Comparison of ENCODE assay signal across 9 cellular contexts in genomic region chr12:122730215-122731014, GRCh38. TPM values are rescaled to one million over a fixed set of nuclear protein-coding genes. Genes with fewer than 3 reads are reported as not detected.
DNase-seq lines count a peak whose midpoint lies in the region; ATAC-seq and TF ChIP-seq lines count a peak whose summit lies in the region.
"Had no signal": no experiment of that assay in that cellular context is flagged by ENCODE, and none has a peak within 500 bp of the region (broad histone marks: within the 10 kb centered on the region; RNA-seq: fewer than 3 reads in every experiment).

A gene with protein sequence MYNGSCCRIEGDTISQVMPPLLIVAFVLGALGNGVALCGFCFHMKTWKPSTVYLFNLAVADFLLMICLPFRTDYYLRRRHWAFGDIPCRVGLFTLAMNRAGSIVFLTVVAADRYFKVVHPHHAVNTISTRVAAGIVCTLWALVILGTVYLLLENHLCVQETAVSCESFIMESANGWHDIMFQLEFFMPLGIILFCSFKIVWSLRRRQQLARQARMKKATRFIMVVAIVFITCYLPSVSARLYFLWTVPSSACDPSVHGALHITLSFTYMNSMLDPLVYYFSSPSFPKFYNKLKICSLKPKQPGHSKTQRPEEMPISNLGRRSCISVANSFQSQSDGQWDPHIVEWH (minus strand): TSS chr12:122730844. CDS start chr12:122730339, 505 bp downstream.

- TF ChIP-seq CTCF in VCaP (conservative IDR thresholded peaks at IDR 0.05): no peak
- no peak for TF ChIP-seq CTCF in fibroblast of mammary gland (conservative IDR thresholded peaks at IDR 0.05; ENCODE audit: control insufficient read depth, insufficient read depth, low read depth, low read length)

- ATAC-seq in HG03378 (IDR thresholded peaks at IDR 0.05; ENCODE audit: unreplicated experiment) (no peak), GM18868 (IDR thresholded peaks at IDR 0.05; ENCODE audit: unreplicated experiment) (no peak)

- DNase-seq in H7 (peak; percentile 61), fibroblast of mammary gland (ENCODE audit: low read depth) (peak; percentile 40), mucosa of gallbladder (ENCODE audit: low spot score) (no peak), activated gamma-delta T cell treated with Interleukin-2 at 50 U/mL for 16 hours (no peak)
- DNase-seq in stimulated activated CD4-positive, alpha-beta T cell treated with anti-CD3 and anti-CD28 coated beads, Interleukin-4, amount 100 ng/mL, for 24 hours: peak; percentile 50
- DNase-seq: right lobe of liver had no signal

- H3K4me3 ChIP-seq in H7 (ENCODE audit: insufficient read depth, low read depth, low read length) (no peak within 1 kb of the TSS), fibroblast of mammary gland (ENCODE audit: control insufficient read depth, low read depth, low read length) (peak within 1 kb of the TSS; percentile 28)

- H3K36me3 ChIP-seq in H7 (replicated peaks; ENCODE audit: control insufficient read depth, insufficient read depth, low read length): no peaks in the 10 kb centered on the region
- H3K36me3 ChIP-seq: right lobe of liver had no signal

- H3K27me3 ChIP-seq in H7 (ENCODE audit: control insufficient read depth, insufficient read depth, low read length): no peaks in the 10 kb centered on the region
- H3K27me3 ChIP-seq: right lobe of liver had no signal

- H3K27ac ChIP-seq in VCaP: peak within 1 kb of the TSS; percentile 58
- H3K27ac ChIP-seq: right lobe of liver had no signal

RNA-seq across cellular contexts. Expression of the gene that starts here (rescaled TPM):
- total RNA-seq in H7 (2014; rRNA removed; shearing (Covaris generic)): 0.04 TPM in 1 of 2 replicates, not detected in the other
- 0.20 TPM for total RNA-seq in mucosa of gallbladder
- total RNA-seq: right lobe of liver had no signal

Comparison
In these comparisons a context has a peak if more than half of its experiments do, and no peak if none do; other contexts are left out.
1. Peak in DNase-seq in H7; RNA of the gene not detected or under 1 TPM.
2. DNase-seq: peak in fibroblast of mammary gland (single experiment) and stimulated activated CD4-positive, alpha-beta T cell treated with anti-CD3 and anti-CD28 coated beads, Interleukin-4, amount 100 ng/mL, for 24 hours (single experiment); none in mucosa of gallbladder (single experiment) and activated gamma-delta T cell treated with Interleukin-2 at 50 U/mL for 16 hours (single experiment).